ENCODE assay signal across 15 cellular contexts in genomic region chr13:30241537-30241936, GRCh38.
DNase-seq lines count a peak whose midpoint lies in the region; ATAC-seq, FAIRE-seq and TF ChIP-seq lines count a peak whose summit lies in the region.
"Had no signal": no experiment of that assay in that cellular context is flagged by ENCODE, and none has a peak within 500 bp of the region (broad histone marks: within the 10 kb centered on the region; RNA-seq: fewer than 3 reads in every experiment).

No MANE protein-coding gene starts in this region.

- TF ChIP-seq CTCF in cardiac fibroblast (IDR thresholded peaks at IDR 0.05; ENCODE audit: low read depth, low read length) (no peak), progenitor cell of endocrine pancreas (IDR thresholded peaks at IDR 0.05; ENCODE audit: unreplicated experiment) (no peak)

- no peaks in the 10 kb centered on the region for H3K27me3 Mint-ChIP-seq in progenitor cell of endocrine pancreas

- peaks cover 25% of the 10 kb centered on the region for H3K36me3 Mint-ChIP-seq in progenitor cell of endocrine pancreas (ENCODE audit: insufficient read depth)

- peak; percentile 83 for FAIRE-seq in GM12892 (lab: Jason Lieb, UNC)

- no peaks in the 10 kb centered on the region for H3K4me1 Mint-ChIP-seq in progenitor cell of endocrine pancreas (ENCODE audit: low read depth)

- H3K27ac Mint-ChIP-seq in progenitor cell of endocrine pancreas = no peak overlapping the region

- no peak overlapping the region for H3K4me3 Mint-ChIP-seq in progenitor cell of endocrine pancreas (ENCODE audit: low read depth)
- H3K4me3 Mint-ChIP-seq: activated T-cell treated with anti-CD3 and anti-CD28 coated beads, Interleukin-2, amount 50 U/mL, for 4 hours had no signal

- peaks cover 8% of the 10 kb centered on the region for H3K9me3 Mint-ChIP-seq in progenitor cell of endocrine pancreas (ENCODE audit: low read depth)
- H3K9me3 Mint-ChIP-seq: activated T-cell treated with anti-CD3 and anti-CD28 coated beads, Interleukin-2, amount 50 U/mL, for 4 hours had no signal

- TF ChIP-seq POLR2A in GM12892 (IDR thresholded peaks at IDR 0.05; ENCODE audit: low read depth, low read length) = no peak

- ATAC-seq in GM19463 (IDR thresholded peaks at IDR 0.05; ENCODE audit: unreplicated experiment) = peak; percentile 81
- ATAC-seq in HG02973 (IDR thresholded peaks at IDR 0.05; ENCODE audit: unreplicated experiment) = peak; percentile 84
- no peak for ATAC-seq in HG03135 (IDR thresholded peaks at IDR 0.05; ENCODE audit: unreplicated experiment)
- ATAC-seq: HCT116 had no signal

- H3K4me3 ChIP-seq in cardiac fibroblast (replicated peaks in 1 of 2; ENCODE audit: low read depth in 2 of 2, low read length in 2 of 2) = no peak overlapping the region
- H3K4me3 ChIP-seq: hepatocyte, SJCRH30 had no signal

- DNase-seq in GM12892 (ENCODE audit: insufficient read length) = no peak
- peak; percentile 49 to 75 for DNase-seq in cardiac fibroblast (ENCODE audit: low read depth in 2 of 2)
- no peak for DNase-seq in ecto neural progenitor cell (ENCODE audit: low spot score)
- DNase-seq in progenitor cell of endocrine pancreas (ENCODE audit: low spot score, unreplicated experiment) = no peak
- DNase-seq in activated naive CD4-positive, alpha-beta T cell treated with anti-CD3 and anti-CD28 coated beads, Interleukin-2, amount 50 U/mL, for 16 hours = no peak
- DNase-seq: activated CD4-positive, CD25-positive, alpha-beta regulatory T cell; activated T-cell treated with anti-CD3 and anti-CD28 coated beads, Interleukin-2, amount 50 U/mL, for 4 hours; NCI-H1092 treated with DMSO at 0.1 percent for 48 hours; NCI-H510A treated with DMSO at 0.1 percent for 48 hours; SJCRH30 had no signal

Comparison
In these comparisons a context has a peak if more than half of its experiments do, and no peak if none do; other contexts are left out.
1. DNase-seq: peak in cardiac fibroblast (2 of 2); none in GM12892 (single experiment), ecto neural progenitor cell (single experiment), progenitor cell of endocrine pancreas (single experiment) and activated naive CD4-positive, alpha-beta T cell treated with anti-CD3 and anti-CD28 coated beads, Interleukin-2, amount 50 U/mL, for 16 hours (single experiment).